14 cellular contexts compared by ENCODE assay signal in genomic region chr19:16889429-16889882, GRCh38. TPM values are rescaled to one million over a fixed set of nuclear protein-coding genes. Genes with fewer than 3 reads are reported as not detected.
DNase-seq lines count a peak whose midpoint lies in the region; ATAC-seq lines count a peak whose summit lies in the region.
"Had no signal": no experiment of that assay in that cellular context is flagged by ENCODE, and none has a peak within 500 bp of the region (broad histone marks: within the 10 kb centered on the region; RNA-seq: fewer than 3 reads in every experiment).

No MANE protein-coding gene starts in this region.

- peaks cover 40% of the 10 kb centered on the region for H3K4me1 Mint-ChIP-seq in dendritic cell treated with granulocyte-macrophage colony-stimulating factor and Interleukin-4, amounts not matched to agents 40 ng/mL and 50 ng/mL, for 4 days (ENCODE audit: low read depth)
- H3K4me1 Mint-ChIP-seq in natural killer cell treated with Interleukin-12 subunit alpha and Interleukin-12 subunit beta and Interleukin-15 and Interleukin-18, amount 100 ng/mL, for 72 hours (ENCODE audit: low read depth in 2 of 2) = peaks cover 10 to 20% of the 10 kb centered on the region in 2 donors
- H3K4me1 Mint-ChIP-seq in activated T-helper 2 cell treated with anti-CD3 and anti-CD28 coated beads, Interferon-gamma antibody, Interleukin-2, Interleukin-4, amounts not matched to agents 10 μg/mL and 5 μg/mL and 100 μg/mL, durations not matched to agents 14 hours and 24 hours and 36 hours (ENCODE audit: low read depth) = peaks cover 14% of the 10 kb centered on the region

- H3K4me3 Mint-ChIP-seq in dendritic cell treated with granulocyte-macrophage colony-stimulating factor and Interleukin-4, amounts not matched to agents 40 ng/mL and 50 ng/mL, for 4 days = peak overlapping the region; percentile 58
- peak overlapping the region; percentile 75 for H3K4me3 Mint-ChIP-seq in natural killer cell treated with Interleukin-12 subunit alpha and Interleukin-12 subunit beta and Interleukin-15 and Interleukin-18, amount 100 ng/mL, for 72 hours
- no peak overlapping the region for H3K4me3 Mint-ChIP-seq in activated T-helper 2 cell treated with anti-CD3 and anti-CD28 coated beads, Interferon-gamma antibody, Interleukin-2, Interleukin-4, amounts not matched to agents 10 μg/mL and 5 μg/mL and 100 μg/mL, durations not matched to agents 14 hours and 24 hours and 36 hours (ENCODE audit: low read depth)
- H3K4me3 Mint-ChIP-seq: CD4-positive, alpha-beta T cell; neural progenitor cell had no signal

- no peaks in the 10 kb centered on the region for H3K27me3 ChIP-seq in BLaER1
- H3K27me3 ChIP-seq: neural progenitor cell had no signal

- H3K36me3 Mint-ChIP-seq in dendritic cell treated with granulocyte-macrophage colony-stimulating factor and Interleukin-4, amounts not matched to agents 40 ng/mL and 50 ng/mL, for 4 days (ENCODE audit: low read depth) = no peaks in the 10 kb centered on the region
- no peaks in the 10 kb centered on the region for H3K36me3 Mint-ChIP-seq in natural killer cell treated with Interleukin-12 subunit alpha and Interleukin-12 subunit beta and Interleukin-15 and Interleukin-18, amount 100 ng/mL, for 72 hours
- no peaks in the 10 kb centered on the region for H3K36me3 Mint-ChIP-seq in activated T-helper 2 cell treated with anti-CD3 and anti-CD28 coated beads, Interferon-gamma antibody, Interleukin-2, Interleukin-4, amounts not matched to agents 10 μg/mL and 5 μg/mL and 100 μg/mL, durations not matched to agents 14 hours and 24 hours and 36 hours (ENCODE audit: low read depth)
- H3K36me3 Mint-ChIP-seq: neural progenitor cell had no signal

- intact Hi-C loops in dendritic cell treated with granulocyte-macrophage colony-stimulating factor and Interleukin-4, amounts not matched to agents 40 ng/mL and 50 ng/mL, for 4 days (cut with micrococcal nuclease) = no loop called here
- intact Hi-C loops in activated T-helper 2 cell treated with anti-CD3 and anti-CD28 coated beads, Interferon-gamma antibody, Interleukin-2, Interleukin-4, amounts not matched to agents 10 μg/mL and 5 μg/mL and 100 μg/mL, durations not matched to agents 14 hours and 24 hours and 36 hours (cut with micrococcal nuclease) = no loop called here

- peak overlapping the region; percentile 90 for H3K4me2 ChIP-seq in BLaER1
- H3K4me2 ChIP-seq: neural progenitor cell had no signal

- peaks cover 86% of the 10 kb centered on the region for H3K27me3 Mint-ChIP-seq in dendritic cell treated with granulocyte-macrophage colony-stimulating factor and Interleukin-4, amounts not matched to agents 40 ng/mL and 50 ng/mL, for 4 days
- H3K27me3 Mint-ChIP-seq in natural killer cell treated with Interleukin-12 subunit alpha and Interleukin-12 subunit beta and Interleukin-15 and Interleukin-18, amount 100 ng/mL, for 72 hours = no peaks in the 10 kb centered on the region
- H3K27me3 Mint-ChIP-seq in activated T-helper 2 cell treated with anti-CD3 and anti-CD28 coated beads, Interferon-gamma antibody, Interleukin-2, Interleukin-4, amounts not matched to agents 10 μg/mL and 5 μg/mL and 100 μg/mL, durations not matched to agents 14 hours and 24 hours and 36 hours (ENCODE audit: low read depth) = peaks cover 2% of the 10 kb centered on the region

- peak overlapping the region; percentile 70 for H3K4me3 ChIP-seq in BLaER1
- H3K4me3 ChIP-seq: neural progenitor cell, SK-N-MC had no signal

- no peaks in the 10 kb centered on the region for H3K9me3 Mint-ChIP-seq in dendritic cell treated with granulocyte-macrophage colony-stimulating factor and Interleukin-4, amounts not matched to agents 40 ng/mL and 50 ng/mL, for 4 days
- no peaks in the 10 kb centered on the region for H3K9me3 Mint-ChIP-seq in natural killer cell treated with Interleukin-12 subunit alpha and Interleukin-12 subunit beta and Interleukin-15 and Interleukin-18, amount 100 ng/mL, for 72 hours
- no peaks in the 10 kb centered on the region for H3K9me3 Mint-ChIP-seq in activated T-helper 2 cell treated with anti-CD3 and anti-CD28 coated beads, Interferon-gamma antibody, Interleukin-2, Interleukin-4, amounts not matched to agents 10 μg/mL and 5 μg/mL and 100 μg/mL, durations not matched to agents 14 hours and 24 hours and 36 hours
- H3K9me3 Mint-ChIP-seq: CD4-positive, alpha-beta T cell had no signal

- peak overlapping the region; percentile 99 for H3K27ac ChIP-seq in BLaER1
- H3K27ac ChIP-seq: neural progenitor cell, SK-N-MC had no signal

- peaks cover 89% of the 10 kb centered on the region for H3K4me1 ChIP-seq in BLaER1
- H3K4me1 ChIP-seq: neural progenitor cell had no signal

- H3K36me3 ChIP-seq in BLaER1 = 0 out of 2 replicates have a peak, but pooled peaks cover 10% of the 10 kb centered on the region
- H3K36me3 ChIP-seq: neural progenitor cell had no signal

- H3K27ac Mint-ChIP-seq in dendritic cell treated with granulocyte-macrophage colony-stimulating factor and Interleukin-4, amounts not matched to agents 40 ng/mL and 50 ng/mL, for 4 days = peak overlapping the region; percentile 62
- no peak overlapping the region for H3K27ac Mint-ChIP-seq in natural killer cell treated with Interleukin-12 subunit alpha and Interleukin-12 subunit beta and Interleukin-15 and Interleukin-18, amount 100 ng/mL, for 72 hours
- H3K27ac Mint-ChIP-seq in activated T-helper 2 cell treated with anti-CD3 and anti-CD28 coated beads, Interferon-gamma antibody, Interleukin-2, Interleukin-4, amounts not matched to agents 10 μg/mL and 5 μg/mL and 100 μg/mL, durations not matched to agents 14 hours and 24 hours and 36 hours = no peak overlapping the region
- H3K27ac Mint-ChIP-seq: CD4-positive, alpha-beta T cell; neural progenitor cell had no signal

- ATAC-seq in natural killer cell treated with Interleukin-12 subunit alpha and Interleukin-12 subunit beta and Interleukin-15 and Interleukin-18, amount 100 ng/mL, for 72 hours = no peak

- no peaks in the 10 kb centered on the region for H4K20me1 ChIP-seq in BLaER1

- DNase-seq in NCI-H1092 (lab: John Stamatoyannopoulos, UW) = peak; percentile 45
- DNase-seq in natural killer cell treated with Interleukin-12 subunit alpha and Interleukin-12 subunit beta and Interleukin-15 and Interleukin-18, amount 100 ng/mL, for 72 hours (ENCODE audit: low spot score) = no peak
- DNase-seq in DMS79 treated with DMSO at 0.1 percent for 48 hours (lab: John Stamatoyannopoulos, UW) = no peak
- no peak for DNase-seq in activated naive CD4-positive, alpha-beta T cell treated with Interleukin-2 at 50 U/mL for 16 hours
- DNase-seq in midbrain (lab: John Stamatoyannopoulos, UW) = no peak
- no peak for DNase-seq in activated T-helper 2 cell treated with anti-CD3 and anti-CD28 coated beads, Interferon-gamma antibody, Interleukin-2, Interleukin-4, amounts not matched to agents 10 μg/mL and 5 μg/mL and 100 μg/mL, durations not matched to agents 14 hours and 24 hours and 36 hours (ENCODE audit: low spot score)
- DNase-seq: CD4-positive, alpha-beta T cell; NCI-H2171 treated with DMSO at 0.1 percent for 48 hours; stimulated activated CD4-positive, alpha-beta T cell treated with anti-CD3 and anti-CD28 coated beads, Interleukin-4, amount 100 ng/mL, for 24 hours had no signal

- no peaks in the 10 kb centered on the region for H3K9me3 ChIP-seq in BLaER1

- H3K9ac ChIP-seq in BLaER1 = peak overlapping the region; percentile 94
- H3K9ac ChIP-seq: neural progenitor cell had no signal

RNA-seq across cellular contexts. Expression of gene F2RL3, which starts 0.7 kb away (rescaled TPM):
- 1 to 10 TPM; 1.5 to 2.0 TPM for total RNA-seq in natural killer cell treated with Interleukin-12 subunit alpha and Interleukin-12 subunit beta and Interleukin-15 and Interleukin-18, amount 100 ng/mL, for 72 hours
- not detected in 2 replicates for total RNA-seq in activated T-helper 2 cell treated with anti-CD3 and anti-CD28 coated beads, Interferon-gamma antibody, Interleukin-2, Interleukin-4, amounts not matched to agents 10 μg/mL and 5 μg/mL and 100 μg/mL, durations not matched to agents 14 hours and 24 hours and 36 hours
- total RNA-seq: CD4-positive, alpha-beta T cell; HT1080 had no signal
